In genomic region chr20:40686893-40687292, GRCh38 we compare ENCODE assay signal across 12 cellular contexts. TPM values are rescaled to one million over a fixed set of nuclear protein-coding genes. Genes with fewer than 3 reads are reported as not detected.
DNase-seq lines count a peak whose midpoint lies in the region; ATAC-seq, FAIRE-seq and TF ChIP-seq lines count a peak whose summit lies in the region.
"Had no signal": no experiment of that assay in that cellular context is flagged by ENCODE, and none has a peak within 500 bp of the region (broad histone marks: within the 10 kb centered on the region; RNA-seq: fewer than 3 reads in every experiment).

No MANE protein-coding gene starts in this region.

- 6% methylated on average over 12 of the region's 12 CpGs for WGBS in smooth muscle cell (ENCODE audit: low lambda C conversion rate)

- peaks cover 71% of the 10 kb centered on the region for H3K36me3 Mint-ChIP-seq in dendritic cell treated with granulocyte-macrophage colony-stimulating factor and Interleukin-4, amounts not matched to agents 40 ng/mL and 50 ng/mL, for 4 days (ENCODE audit: low read depth)
- H3K36me3 Mint-ChIP-seq: natural killer cell treated with Interleukin-12 subunit alpha and Interleukin-12 subunit beta and Interleukin-15 and Interleukin-18, amount 100 ng/mL, for 72 hours had no signal

- H3K4me1 ChIP-seq in left lung (peaks cover 18 to 82% of the 10 kb centered on the region in 2 donors), smooth muscle cell (ENCODE audit: low read depth) (peaks cover 27% of the 10 kb centered on the region)

- peaks cover 19% of the 10 kb centered on the region for H3K79me2 ChIP-seq in smooth muscle cell (ENCODE audit: low read depth)

- DNase-seq in HL-60 (ENCODE audit: low read depth in 1 of 2, low spot score in 1 of 2) (no peak), left lung (peak in 1 of 2 donors; percentile 67), smooth muscle cell (lab: John Stamatoyannopoulos, UW; ENCODE audit: unreplicated experiment) (no peak), H54 (ENCODE audit: insufficient read length, low spot score) (no peak), activated T-cell treated with anti-CD3 and anti-CD28 coated beads for 4 hours (no peak), HTR-8/SVneo (ENCODE audit: insufficient read length, low spot score) (no peak)
- DNase-seq: activated T-cell treated with anti-CD3 and anti-CD28 coated beads, Interleukin-2, amount 50 U/mL, for 24 hours; DMS79 treated with DMSO at 0.1 percent for 48 hours had no signal

- H3K9me3 ChIP-seq in left lung: no peaks in the 10 kb centered on the region
- H3K9me3 ChIP-seq in smooth muscle cell (replicated peaks; ENCODE audit: low read depth): no peaks in the 10 kb centered on the region

- H3K9ac ChIP-seq in smooth muscle cell (ENCODE audit: low read depth): peak overlapping the region; percentile 38

- intact Hi-C loops in dendritic cell treated with granulocyte-macrophage colony-stimulating factor and Interleukin-4, amounts not matched to agents 40 ng/mL and 50 ng/mL, for 4 days (cut with micrococcal nuclease): loop anchor here (5.0 to 10.0 kb wide), 3 partner anchors 225 to 422 kb away; no protein-coding TSS in a partner anchor
- intact Hi-C loops in left lung (cut with DNase I): loop anchor here in 1 of 2 donors (10.0 kb wide), 1 partner anchor 402 kb away; no protein-coding TSS in a partner anchor

- H3K4me3 ChIP-seq in HL-60 (replicated peaks; ENCODE audit: insufficient read depth, low read length): peak overlapping the region; percentile 31
- peak overlapping the region; percentile 55 to 76 for H3K4me3 ChIP-seq in left lung
- peak overlapping the region; percentile 67 for H3K4me3 ChIP-seq in smooth muscle cell
- H3K4me3 ChIP-seq: K562 had no signal

- H2AFZ ChIP-seq in smooth muscle cell (ENCODE audit: low read depth): peak overlapping the region; percentile 39

- ATAC-seq in left lung (no peak), GM21529 (IDR thresholded peaks at IDR 0.05; ENCODE audit: unreplicated experiment) (no peak)
- ATAC-seq: K562; natural killer cell treated with Interleukin-12 subunit alpha and Interleukin-12 subunit beta and Interleukin-15 and Interleukin-18, amount 100 ng/mL, for 72 hours had no signal

- H3K27me3 Mint-ChIP-seq in dendritic cell treated with granulocyte-macrophage colony-stimulating factor and Interleukin-4, amounts not matched to agents 40 ng/mL and 50 ng/mL, for 4 days: peaks cover 34% of the 10 kb centered on the region

- H3K27me3 ChIP-seq in HL-60 (ENCODE audit: insufficient read depth, poor library complexity, severe bottlenecking): peaks cover 86% of the 10 kb centered on the region
- H3K27me3 ChIP-seq in left lung: peaks cover 17 to 99% of the 10 kb centered on the region in 2 donors
- H3K27me3 ChIP-seq in smooth muscle cell (ENCODE audit: low read depth): peaks cover 22% of the 10 kb centered on the region

- FAIRE-seq in H54 (lab: Jason Lieb, UNC) (no peak), HTR-8/SVneo (lab: Jason Lieb, UNC) (no peak)
- FAIRE-seq: K562 had no signal

- peaks cover 41% of the 10 kb centered on the region for H4K20me1 ChIP-seq in smooth muscle cell (ENCODE audit: low read depth)

- H3K4me1 Mint-ChIP-seq in dendritic cell treated with granulocyte-macrophage colony-stimulating factor and Interleukin-4, amounts not matched to agents 40 ng/mL and 50 ng/mL, for 4 days (ENCODE audit: low read depth): peaks cover 65% of the 10 kb centered on the region

- H3K36me3 ChIP-seq in left lung (peaks cover 0 to 19% of the 10 kb centered on the region in 2 donors), smooth muscle cell (ENCODE audit: low read depth) (no peaks in the 10 kb centered on the region)

- H3K4me2 ChIP-seq in smooth muscle cell: peak overlapping the region; percentile 94

- H3K27ac ChIP-seq in HL-60 (replicated peaks) (no peak overlapping the region), left lung (peak overlapping the region; percentile 98), smooth muscle cell (ENCODE audit: low read depth) (no peak overlapping the region)

- no peaks in the 10 kb centered on the region for H3F3A ChIP-seq in smooth muscle cell (ENCODE audit: low read depth)

- peak overlapping the region; percentile 97 for H3K27ac Mint-ChIP-seq in dendritic cell treated with granulocyte-macrophage colony-stimulating factor and Interleukin-4, amounts not matched to agents 40 ng/mL and 50 ng/mL, for 4 days
- H3K27ac Mint-ChIP-seq: activated T-cell treated with anti-CD3 and anti-CD28 coated beads, Interleukin-2, amount 50 U/mL, for 24 hours; natural killer cell treated with Interleukin-12 subunit alpha and Interleukin-12 subunit beta and Interleukin-15 and Interleukin-18, amount 100 ng/mL, for 72 hours had no signal

- H3K4me3 Mint-ChIP-seq in dendritic cell treated with granulocyte-macrophage colony-stimulating factor and Interleukin-4, amounts not matched to agents 40 ng/mL and 50 ng/mL, for 4 days: peak overlapping the region; percentile 100
- H3K4me3 Mint-ChIP-seq: activated T-cell treated with anti-CD3 and anti-CD28 coated beads, Interleukin-2, amount 50 U/mL, for 24 hours; natural killer cell treated with Interleukin-12 subunit alpha and Interleukin-12 subunit beta and Interleukin-15 and Interleukin-18, amount 100 ng/mL, for 72 hours had no signal

- no peaks in the 10 kb centered on the region for H3K9me3 Mint-ChIP-seq in dendritic cell treated with granulocyte-macrophage colony-stimulating factor and Interleukin-4, amounts not matched to agents 40 ng/mL and 50 ng/mL, for 4 days
- H3K9me3 Mint-ChIP-seq: activated T-cell treated with anti-CD3 and anti-CD28 coated beads, Interleukin-2, amount 50 U/mL, for 24 hours; natural killer cell treated with Interleukin-12 subunit alpha and Interleukin-12 subunit beta and Interleukin-15 and Interleukin-18, amount 100 ng/mL, for 72 hours had no signal

- no peak for TF ChIP-seq CTCF in HL-60 (IDR thresholded peaks at IDR 0.05; ENCODE audit: insufficient read depth, low read length)
- TF ChIP-seq CTCF in left lung (IDR thresholded peaks at IDR 0.05): no peak
- TF ChIP-seq CTCF in smooth muscle cell (IDR thresholded peaks at IDR 0.05; ENCODE audit: borderline replicate concordance, insufficient read depth, poor library complexity, severe bottlenecking): no peak

- no peak for TF ChIP-seq POLR2A in H54 (IDR thresholded peaks at IDR 0.05; ENCODE audit: low read depth, low read length)

RNA-seq across cellular contexts. Expression of gene MAFB, which starts 2.1 kb away (rescaled TPM):
- total RNA-seq in left lung (100 to 1,000 TPM in 1 of 2 donors, 10 to 100 TPM in 1; 29.8 to 111 TPM), smooth muscle cell (15.7 and 16.3 TPM in 2 replicates)
- 14.4 and 24.0 TPM in 2 replicates for polyA plus RNA-seq in smooth muscle cell
- polyA plus RNA-seq: K562 had no signal

Comparison
In these comparisons a context has a peak if more than half of its experiments do, and no peak if none do; other contexts are left out.
1. H3K27ac ChIP-seq: peak in left lung (2 of 2); none in HL-60 (single experiment) and smooth muscle cell (single experiment).
2. Peak in every context shown above with its lines, with median percentiles within 50 percentile points of each other: H3K4me3 ChIP-seq.